ENCODE assay signal across 16 cellular contexts in the genomic region with DNA sequence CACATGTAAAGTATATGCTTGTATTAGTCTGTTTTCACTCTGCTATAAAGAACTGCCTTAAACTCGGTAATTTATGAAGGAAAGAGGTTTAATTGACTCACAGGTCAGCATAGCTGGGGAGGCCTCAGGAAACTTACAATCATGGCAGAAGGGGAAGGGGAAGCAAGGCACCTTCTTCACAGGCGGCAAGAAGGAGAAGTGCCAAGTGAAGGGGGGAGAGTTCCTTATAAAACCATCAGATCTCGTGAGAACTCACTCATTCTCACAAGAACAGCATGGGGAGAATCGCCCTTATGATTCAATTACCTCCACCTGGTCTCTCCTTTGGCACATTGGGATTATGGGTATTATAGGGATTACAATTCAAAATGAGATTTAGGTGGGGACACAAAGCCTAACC.
"Had no signal": no experiment of that assay in that cellular context is flagged by ENCODE, and none has a peak within 500 bp of the region (broad histone marks: within the 10 kb centered on the region; RNA-seq: fewer than 3 reads in every experiment).

No MANE protein-coding gene starts in this region.

- H3K4me1 ChIP-seq: gastrocnemius medialis had no signal

- H3K4me1 Mint-ChIP-seq: naive B cell had no signal

- H3K9me3 ChIP-seq: gastrocnemius medialis, heart right ventricle had no signal

- H3K9me3 Mint-ChIP-seq: activated CD4-positive, alpha-beta T cell treated with anti-CD3 and anti-CD28 coated beads, Interleukin-2, amount 10 ng/mL, durations not matched to agents 7 days and 5 days; activated naive CD8-positive, alpha-beta T cell treated with anti-CD3 and anti-CD28 coated beads for 36 hours; activated T-cell treated with anti-CD3 and anti-CD28 coated beads, Interleukin-2, amount 50 U/mL, for 72 hours; effector memory CD8-positive, alpha-beta T cell; T-cell had no signal

- H3K36me3 Mint-ChIP-seq: activated naive CD8-positive, alpha-beta T cell treated with anti-CD3 and anti-CD28 coated beads for 36 hours; naive B cell; T-cell had no signal

- H3K27me3 Mint-ChIP-seq: effector memory CD8-positive, alpha-beta T cell; naive B cell; T-cell had no signal

- H3K4me3 ChIP-seq: gastrocnemius medialis, heart right ventricle had no signal

- H3K27me3 ChIP-seq: gastrocnemius medialis, heart right ventricle had no signal

- H3K36me3 ChIP-seq: gastrocnemius medialis, heart right ventricle had no signal

- ATAC-seq: activated T-cell treated with anti-CD3 and anti-CD28 coated beads, Interleukin-2, amount 50 U/mL, for 72 hours; effector memory CD8-positive, alpha-beta T cell; T-cell had no signal

- H3K27ac Mint-ChIP-seq: activated CD4-positive, alpha-beta T cell treated with anti-CD3 and anti-CD28 coated beads, Interleukin-2, amount 10 ng/mL, durations not matched to agents 7 days and 5 days; activated naive CD8-positive, alpha-beta T cell treated with anti-CD3 and anti-CD28 coated beads for 36 hours; activated T-cell treated with anti-CD3 and anti-CD28 coated beads, Interleukin-2, amount 50 U/mL, for 72 hours; effector memory CD8-positive, alpha-beta T cell; naive B cell; T-cell had no signal

- H3K4me3 Mint-ChIP-seq: activated CD4-positive, alpha-beta T cell treated with anti-CD3 and anti-CD28 coated beads, Interleukin-2, amount 10 ng/mL, durations not matched to agents 7 days and 5 days; activated naive CD8-positive, alpha-beta T cell treated with anti-CD3 and anti-CD28 coated beads for 36 hours; activated T-cell treated with anti-CD3 and anti-CD28 coated beads, Interleukin-2, amount 50 U/mL, for 72 hours; effector memory CD8-positive, alpha-beta T cell; naive B cell; T-cell had no signal

- H3K27ac ChIP-seq: epithelial cell of prostate, gastrocnemius medialis had no signal

- DNase-seq: activated CD4-positive, alpha-beta T cell treated with anti-CD3 and anti-CD28 coated beads, Interleukin-2, amount 10 ng/mL, durations not matched to agents 7 days and 5 days; activated CD8-positive, alpha-beta memory T cell treated with anti-CD3 and anti-CD28 coated beads, Interleukin-2, amount 50 U/mL, for 48 hours; activated gamma-delta T cell treated with Interleukin-2 at 50 U/mL for 16 hours; activated naive CD8-positive, alpha-beta T cell treated with anti-CD3 and anti-CD28 coated beads for 36 hours; activated T-cell treated with anti-CD3 and anti-CD28 coated beads, Interleukin-2, amount 50 U/mL, for 72 hours; dermis blood vessel endothelial cell; effector memory CD8-positive, alpha-beta T cell; gastrocnemius medialis; heart right ventricle; mammary epithelial cell; naive B cell; stimulated activated CD4-positive, alpha-beta T cell treated with anti-CD3 and anti-CD28 coated beads, Interleukin-4, amount 100 ng/mL, for 24 hours; stimulated activated naive CD4-positive, alpha-beta T cell; T-cell; T-helper 9 cell had no signal
